ENCODE assay signal across 22 cellular contexts in genomic region chr6:161104966-161105365, GRCh38.
DNase-seq lines count a peak whose midpoint lies in the region; ATAC-seq and TF ChIP-seq lines count a peak whose summit lies in the region.
"Had no signal": no experiment of that assay in that cellular context is flagged by ENCODE, and none has a peak within 500 bp of the region (broad histone marks: within the 10 kb centered on the region; RNA-seq: fewer than 3 reads in every experiment).

No MANE protein-coding gene starts in this region.

- H3K9me3 ChIP-seq in adipocyte (ENCODE audit: control insufficient read depth, low read length): no peaks in the 10 kb centered on the region
- H3K9me3 ChIP-seq: Caco-2, colonic mucosa, vagina had no signal

- no peak overlapping the region for H3K9ac ChIP-seq in adipocyte (ENCODE audit: low read length)

- H3K36me3 ChIP-seq in adipocyte (ENCODE audit: control insufficient read depth, insufficient read depth, low read length, severe bottlenecking): peaks cover 60% of the 10 kb centered on the region

- peak overlapping the region; percentile 13 for H3K4me3 ChIP-seq in adipocyte (ENCODE audit: low read length)
- no peak overlapping the region for H3K4me3 ChIP-seq in fibroblast of mammary gland (ENCODE audit: control insufficient read depth, low read depth, low read length)
- H3K4me3 ChIP-seq: colonic mucosa, vagina had no signal

- no peaks in the 10 kb centered on the region for H3K27me3 ChIP-seq in adipocyte (replicated peaks; ENCODE audit: control insufficient read depth, insufficient read depth, low read length)
- H3K27me3 ChIP-seq: colonic mucosa, vagina had no signal

- H3K4me1 ChIP-seq in adipocyte (ENCODE audit: control insufficient read depth, insufficient read depth, low read length): peaks cover 30% of the 10 kb centered on the region
- H3K4me1 ChIP-seq: Caco-2, colonic mucosa, vagina had no signal

- no peak for TF ChIP-seq CTCF in fibroblast of mammary gland (conservative IDR thresholded peaks at IDR 0.05; ENCODE audit: control insufficient read depth, insufficient read depth, low read depth, low read length)

- ATAC-seq in GM18858 (IDR thresholded peaks at IDR 0.05; ENCODE audit: unreplicated experiment) (no peak), GM21619 (IDR thresholded peaks at IDR 0.05; ENCODE audit: unreplicated experiment) (no peak)

- DNase-seq in A172 (ENCODE audit: low spot score) (peak; percentile 5), EL (peak; percentile 30), adipocyte (ENCODE audit: low read depth) (peak; percentile 5), fibroblast of mammary gland (ENCODE audit: low read depth) (peak; percentile 66), iPS-NIHi11 (ENCODE audit: low spot score) (no peak), epidermal melanocyte (ENCODE audit: insufficient read length, low spot score) (no peak)
- DNase-seq: activated effector memory CD4-positive, alpha-beta T cell treated with anti-CD3 and anti-CD28 coated beads, Interleukin-2, amount 50 U/mL, for 16 hours; anterior cingulate cortex; Caco-2; colonic mucosa; H9; naive B cell; NCI-H1092 treated with DMSO at 0.1 percent for 48 hours; NCI-H2107; NCI-H524; posterior cingulate gyrus; SIG-M5; small intestine; stimulated activated CD4-positive, alpha-beta T cell treated with anti-CD3 and anti-CD28 coated beads, Interleukin-4, amount 100 ng/mL, for 1 hour had no signal

Comparison
In these comparisons a context has a peak if more than half of its experiments do, and no peak if none do; other contexts are left out.
1. DNase-seq: peak in A172 (single experiment), EL (single experiment), adipocyte (single experiment) and fibroblast of mammary gland (single experiment); none in iPS-NIHi11 (single experiment) and epidermal melanocyte (single experiment).